1 cellular context compared by ENCODE assay signal in the genomic region with DNA sequence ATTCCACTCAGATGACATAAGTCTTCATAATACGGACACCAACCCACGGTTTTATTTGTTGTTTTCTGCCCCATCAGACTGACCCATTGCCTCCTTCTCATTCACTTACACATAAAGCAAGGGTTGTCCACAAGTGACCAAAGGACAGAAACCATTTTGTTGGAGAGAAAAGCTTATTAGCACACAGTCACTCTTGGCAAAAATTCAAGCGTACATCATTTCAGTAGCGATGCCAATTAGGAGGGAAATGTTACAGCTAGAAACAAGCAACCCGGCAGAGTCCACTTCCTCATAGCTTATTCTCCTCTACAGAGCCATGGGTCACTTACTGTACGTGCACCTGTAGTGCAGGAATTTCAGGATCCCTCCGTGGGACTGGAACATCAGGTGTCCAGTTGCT.
TF ChIP-seq lines count a peak whose summit lies in the region.

No MANE protein-coding gene starts in this region.

TF ChIP-seq in WTC11, 78 proteins besides CTCF, POLR2A, EP300 and RAD21 (continued from another document):
- TF ChIP-seq, protein P1, sequence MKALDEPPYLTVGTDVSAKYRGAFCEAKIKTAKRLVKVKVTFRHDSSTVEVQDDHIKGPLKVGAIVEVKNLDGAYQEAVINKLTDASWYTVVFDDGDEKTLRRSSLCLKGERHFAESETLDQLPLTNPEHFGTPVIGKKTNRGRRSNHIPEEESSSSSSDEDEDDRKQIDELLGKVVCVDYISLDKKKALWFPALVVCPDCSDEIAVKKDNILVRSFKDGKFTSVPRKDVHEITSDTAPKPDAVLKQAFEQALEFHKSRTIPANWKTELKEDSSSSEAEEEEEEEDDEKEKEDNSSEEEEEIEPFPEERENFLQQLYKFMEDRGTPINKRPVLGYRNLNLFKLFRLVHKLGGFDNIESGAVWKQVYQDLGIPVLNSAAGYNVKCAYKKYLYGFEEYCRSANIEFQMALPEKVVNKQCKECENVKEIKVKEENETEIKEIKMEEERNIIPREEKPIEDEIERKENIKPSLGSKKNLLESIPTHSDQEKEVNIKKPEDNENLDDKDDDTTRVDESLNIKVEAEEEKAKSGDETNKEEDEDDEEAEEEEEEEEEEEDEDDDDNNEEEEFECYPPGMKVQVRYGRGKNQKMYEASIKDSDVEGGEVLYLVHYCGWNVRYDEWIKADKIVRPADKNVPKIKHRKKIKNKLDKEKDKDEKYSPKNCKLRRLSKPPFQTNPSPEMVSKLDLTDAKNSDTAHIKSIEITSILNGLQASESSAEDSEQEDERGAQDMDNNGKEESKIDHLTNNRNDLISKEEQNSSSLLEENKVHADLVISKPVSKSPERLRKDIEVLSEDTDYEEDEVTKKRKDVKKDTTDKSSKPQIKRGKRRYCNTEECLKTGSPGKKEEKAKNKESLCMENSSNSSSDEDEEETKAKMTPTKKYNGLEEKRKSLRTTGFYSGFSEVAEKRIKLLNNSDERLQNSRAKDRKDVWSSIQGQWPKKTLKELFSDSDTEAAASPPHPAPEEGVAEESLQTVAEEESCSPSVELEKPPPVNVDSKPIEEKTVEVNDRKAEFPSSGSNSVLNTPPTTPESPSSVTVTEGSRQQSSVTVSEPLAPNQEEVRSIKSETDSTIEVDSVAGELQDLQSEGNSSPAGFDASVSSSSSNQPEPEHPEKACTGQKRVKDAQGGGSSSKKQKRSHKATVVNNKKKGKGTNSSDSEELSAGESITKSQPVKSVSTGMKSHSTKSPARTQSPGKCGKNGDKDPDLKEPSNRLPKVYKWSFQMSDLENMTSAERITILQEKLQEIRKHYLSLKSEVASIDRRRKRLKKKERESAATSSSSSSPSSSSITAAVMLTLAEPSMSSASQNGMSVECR (CRISPR knock-in tag; IDR thresholded peaks at IDR 0.05; ENCODE audit: borderline replicate concordance): no peak
- no peak for TF ChIP-seq ZBTB21 (CRISPR knock-in tag; IDR thresholded peaks at IDR 0.05; ENCODE audit: borderline replicate concordance)
- TF ChIP-seq, protein P2, sequence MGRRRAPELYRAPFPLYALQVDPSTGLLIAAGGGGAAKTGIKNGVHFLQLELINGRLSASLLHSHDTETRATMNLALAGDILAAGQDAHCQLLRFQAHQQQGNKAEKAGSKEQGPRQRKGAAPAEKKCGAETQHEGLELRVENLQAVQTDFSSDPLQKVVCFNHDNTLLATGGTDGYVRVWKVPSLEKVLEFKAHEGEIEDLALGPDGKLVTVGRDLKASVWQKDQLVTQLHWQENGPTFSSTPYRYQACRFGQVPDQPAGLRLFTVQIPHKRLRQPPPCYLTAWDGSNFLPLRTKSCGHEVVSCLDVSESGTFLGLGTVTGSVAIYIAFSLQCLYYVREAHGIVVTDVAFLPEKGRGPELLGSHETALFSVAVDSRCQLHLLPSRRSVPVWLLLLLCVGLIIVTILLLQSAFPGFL (CRISPR knock-in tag; IDR thresholded peaks at IDR 0.05; ENCODE audit: borderline replicate concordance): no peak
- TF ChIP-seq TEAD1 (CRISPR knock-in tag; IDR thresholded peaks at IDR 0.05): no peak
- TF ChIP-seq, protein P3, sequence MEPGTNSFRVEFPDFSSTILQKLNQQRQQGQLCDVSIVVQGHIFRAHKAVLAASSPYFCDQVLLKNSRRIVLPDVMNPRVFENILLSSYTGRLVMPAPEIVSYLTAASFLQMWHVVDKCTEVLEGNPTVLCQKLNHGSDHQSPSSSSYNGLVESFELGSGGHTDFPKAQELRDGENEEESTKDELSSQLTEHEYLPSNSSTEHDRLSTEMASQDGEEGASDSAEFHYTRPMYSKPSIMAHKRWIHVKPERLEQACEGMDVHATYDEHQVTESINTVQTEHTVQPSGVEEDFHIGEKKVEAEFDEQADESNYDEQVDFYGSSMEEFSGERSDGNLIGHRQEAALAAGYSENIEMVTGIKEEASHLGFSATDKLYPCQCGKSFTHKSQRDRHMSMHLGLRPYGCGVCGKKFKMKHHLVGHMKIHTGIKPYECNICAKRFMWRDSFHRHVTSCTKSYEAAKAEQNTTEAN (CRISPR knock-in tag; IDR thresholded peaks at IDR 0.05): no peak
- no peak for TF ChIP-seq SMAD4 (CRISPR knock-in tag; IDR thresholded peaks at IDR 0.05)
- TF ChIP-seq, protein P4, sequence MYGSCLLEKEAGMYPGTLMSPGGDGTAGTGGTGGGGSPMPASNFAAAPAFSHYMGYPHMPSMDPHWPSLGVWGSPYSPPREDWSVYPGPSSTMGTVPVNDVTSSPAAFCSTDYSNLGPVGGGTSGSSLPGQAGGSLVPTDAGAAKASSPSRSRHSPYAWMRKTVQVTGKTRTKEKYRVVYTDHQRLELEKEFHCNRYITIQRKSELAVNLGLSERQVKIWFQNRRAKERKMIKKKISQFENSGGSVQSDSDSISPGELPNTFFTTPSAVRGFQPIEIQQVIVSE (CRISPR knock-in tag; IDR thresholded peaks at IDR 0.05; ENCODE audit: borderline replicate concordance): no peak
- no peak for TF ChIP-seq KAT7 (CRISPR knock-in tag; IDR thresholded peaks at IDR 0.05; ENCODE audit: borderline replicate concordance)
- no peak for TF ChIP-seq FOXJ3 (CRISPR knock-in tag; IDR thresholded peaks at IDR 0.05; ENCODE audit: borderline replicate concordance)
- TF ChIP-seq, protein P5, sequence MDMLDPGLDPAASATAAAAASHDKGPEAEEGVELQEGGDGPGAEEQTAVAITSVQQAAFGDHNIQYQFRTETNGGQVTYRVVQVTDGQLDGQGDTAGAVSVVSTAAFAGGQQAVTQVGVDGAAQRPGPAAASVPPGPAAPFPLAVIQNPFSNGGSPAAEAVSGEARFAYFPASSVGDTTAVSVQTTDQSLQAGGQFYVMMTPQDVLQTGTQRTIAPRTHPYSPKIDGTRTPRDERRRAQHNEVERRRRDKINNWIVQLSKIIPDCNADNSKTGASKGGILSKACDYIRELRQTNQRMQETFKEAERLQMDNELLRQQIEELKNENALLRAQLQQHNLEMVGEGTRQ (CRISPR knock-in tag; IDR thresholded peaks at IDR 0.05): no peak
